19 cellular contexts compared by ENCODE assay signal in genomic region chr20:44681796-44682566, GRCh38. TPM values are rescaled to one million over a fixed set of nuclear protein-coding genes. Genes with fewer than 3 reads are reported as not detected.
DNase-seq lines count a peak whose midpoint lies in the region; ATAC-seq, FAIRE-seq and TF ChIP-seq lines count a peak whose summit lies in the region.
"Had no signal": no experiment of that assay in that cellular context is flagged by ENCODE, and none has a peak within 500 bp of the region (broad histone marks: within the 10 kb centered on the region; RNA-seq: fewer than 3 reads in every experiment).

No MANE protein-coding gene starts in this region.

- TF ChIP-seq CTCF in GM12878 (IDR thresholded peaks at IDR 0.05 in 2 of 3, conservative IDR thresholded peaks at IDR 0.05 in 1 of 3; ENCODE audit: control insufficient read depth in 2 of 3, extremely low read depth in 1 of 3, insufficient read depth in 1 of 3, low read depth in 3 of 3, low read length in 3 of 3), result no peak
- no peak for TF ChIP-seq CTCF in PC-3 (conservative IDR thresholded peaks at IDR 0.05; ENCODE audit: low read depth, low read length)

- H3K9ac ChIP-seq in BLaER1 (no peak overlapping the region), GM12878 (ENCODE audit: control insufficient read depth, insufficient read depth, low read length) (no peak overlapping the region), PC-3 (ENCODE audit: low read length) (no peak overlapping the region)
- H3K9ac ChIP-seq: BLaER1 treated with 17β-estradiol and CSF1 and Interleukin-3, amounts not matched to agents 10 nM and 100 nM had no signal

- H3K4me3 ChIP-seq in BLaER1 (no peak overlapping the region), GM12878 (no peak overlapping the region), small intestine (ENCODE audit: low read depth in 1 of 2, low read length in 2 of 2) (no peak overlapping the region), PC-3 (ENCODE audit: low read length) (no peak overlapping the region)
- H3K4me3 ChIP-seq: BLaER1 treated with 17β-estradiol and CSF1 and Interleukin-3, amounts not matched to agents 10 nM and 100 nM; GM23338 had no signal

- no peak for TF ChIP-seq POLR2A in GM12878 (IDR thresholded peaks at IDR 0.05; ENCODE audit: low read depth, low read length)

- no peak overlapping the region for H3K27ac ChIP-seq in BLaER1
- H3K27ac ChIP-seq in GM12878 (ENCODE audit: control insufficient read depth, insufficient read depth), result no peak overlapping the region
- H3K27ac ChIP-seq in small intestine (ENCODE audit: low read depth in 1 of 2, low read length in 1 of 2), result peak overlapping the region in 1 of 2 donors; percentile 37
- H3K27ac ChIP-seq in PC-3 (ENCODE audit: low read length), result no peak overlapping the region
- H3K27ac ChIP-seq: BLaER1 treated with 17β-estradiol and CSF1 and Interleukin-3, amounts not matched to agents 10 nM and 100 nM had no signal

- no peak for FAIRE-seq in GM12878 (lab: Jason Lieb, UNC)
- FAIRE-seq in small intestine (lab: Jason Lieb, UNC), result no peak

- H3K36me3 ChIP-seq in BLaER1 (no peaks in the 10 kb centered on the region), GM12878 (ENCODE audit: control insufficient read depth in 2 of 2, insufficient read depth in 2 of 2, low read length in 1 of 2) (no peaks in the 10 kb centered on the region), small intestine (ENCODE audit: control insufficient read depth in 2 of 2, insufficient read depth in 2 of 2, low read length in 2 of 2) (no peaks in the 10 kb centered on the region), PC-3 (ENCODE audit: low read depth, low read length) (no peaks in the 10 kb centered on the region)
- H3K36me3 ChIP-seq: BLaER1 treated with 17β-estradiol and CSF1 and Interleukin-3, amounts not matched to agents 10 nM and 100 nM had no signal

- no peaks in the 10 kb centered on the region for H3K79me2 ChIP-seq in GM12878 (ENCODE audit: control insufficient read depth, insufficient read depth, low read length)
- no peaks in the 10 kb centered on the region for H3K79me2 ChIP-seq in PC-3 (ENCODE audit: low read length)

- in situ Hi-C loops in GM12878 (cut with MboI), result no loop called here

- SMC1A ChIA-PET in GM12878 (lab: Charles Lee; ENCODE audit: uncharacterized antibody, unreplicated experiment), result interaction anchor here (0.6 to 5.7 kb wide), 20 partner anchors 10 to 431 kb away, joined by 3 to 71 read pairs (median 6); partner anchors contain the start of genes ADA and SERINC3

- H3K9me3 ChIP-seq in BLaER1 (peaks cover 6% of the 10 kb centered on the region), GM12878 (replicated peaks; ENCODE audit: control insufficient read depth, insufficient read depth, low read length) (no peaks in the 10 kb centered on the region; the same call in 2 of the 3 replicates), small intestine (ENCODE audit: control insufficient read depth, low read depth) (no peaks in the 10 kb centered on the region), PC-3 (ENCODE audit: low read length) (no peaks in the 10 kb centered on the region)

- intact Hi-C loops in GM12878 (cut with micrococcal nuclease; ENCODE audit: unreplicated experiment) (loop anchor here (2.0 to 5.0 kb wide), 3 partner anchors 35 to 465 kb away; no protein-coding TSS in a partner anchor), left colon (cut with DNase I, micrococcal nuclease) (loop anchor here in 1 of 2 donors (5.0 to 10.0 kb wide), 2 partner anchors 183 to 295 kb away; no protein-coding TSS in a partner anchor), PC-3 (cut with micrococcal nuclease) (no loop called here)

- H2AFZ ChIP-seq in GM12878 (ENCODE audit: control insufficient read depth, low read depth, low read length) (no peak overlapping the region), PC-3 (ENCODE audit: low read length) (no peak overlapping the region)
- H2AFZ ChIP-seq: GM23338 had no signal

- no peaks in the 10 kb centered on the region for H3K9me2 ChIP-seq in PC-3 (replicated peaks; ENCODE audit: low read length)

- H3K27me3 ChIP-seq in BLaER1, result no peaks in the 10 kb centered on the region
- no peaks in the 10 kb centered on the region for H3K27me3 ChIP-seq in GM12878 (replicated peaks in 1 of 2; ENCODE audit: control insufficient read depth in 2 of 2, insufficient read depth in 2 of 2, low read length in 1 of 2)
- no peaks in the 10 kb centered on the region for H3K27me3 ChIP-seq in small intestine (ENCODE audit: control insufficient read depth in 2 of 2, insufficient read depth in 2 of 2, low read length in 2 of 2)
- no peaks in the 10 kb centered on the region for H3K27me3 ChIP-seq in PC-3 (ENCODE audit: low read length)
- H3K27me3 ChIP-seq: BLaER1 treated with 17β-estradiol and CSF1 and Interleukin-3, amounts not matched to agents 10 nM and 100 nM had no signal

- no peaks in the 10 kb centered on the region for H3F3A ChIP-seq in PC-3 (ENCODE audit: low read length, unreplicated experiment)

- H3K4me1 ChIP-seq in BLaER1 (peaks cover 13% of the 10 kb centered on the region), GM12878 (ENCODE audit: control insufficient read depth, insufficient read depth, low read length) (peaks cover 10% of the 10 kb centered on the region), small intestine (ENCODE audit: control insufficient read depth in 2 of 2, insufficient read depth in 1 of 2, low read depth in 1 of 2, low read length in 1 of 2) (peaks cover 0 to 8% of the 10 kb centered on the region in 2 donors), PC-3 (ENCODE audit: insufficient read depth, low read length) (peaks cover 10% of the 10 kb centered on the region)

- RAD21 ChIA-PET in GM12878 (lab: Charles Lee; ENCODE audit: unreplicated experiment), result interaction anchor here (1.0 to 5.2 kb wide), 14 partner anchors 10 to 185 kb away, joined by 3 to 56 read pairs (median 18); partner anchors contain the start of gene ADA

- no peak for TF ChIP-seq EP300 in GM12878 (IDR thresholded peaks at IDR 0.05; ENCODE audit: borderline replicate concordance in 1 of 2, control insufficient read depth in 1 of 2, low read depth in 2 of 2, low read length in 2 of 2)

- no TSS peak for BruUV-seq in GM12878 (replicated peaks; lab: Mats Ljungman, UMichigan)
- no TSS peak for BruUV-seq in PC-3 (replicated peaks; lab: Mats Ljungman, UMichigan)

- peak overlapping the region; percentile 14; the same call in 1 of the 2 replicates for H3K4me2 ChIP-seq in BLaER1
- H3K4me2 ChIP-seq in GM12878 (ENCODE audit: control insufficient read depth, insufficient read depth), result no peak overlapping the region
- no peak overlapping the region for H3K4me2 ChIP-seq in PC-3 (ENCODE audit: low read length)
- H3K4me2 ChIP-seq: GM23338 had no signal

- POLR2A ChIA-PET in GM12878 (lab: Charles Lee), result interaction anchor here (0.6 to 2.2 kb wide), 5 partner anchors 31 to 68 kb away, joined by 3 to 12 read pairs (median 3); no protein-coding TSS in a partner anchor
- POLR2A ChIA-PET in PC-3 (lab: Charles Lee; ENCODE audit: unreplicated experiment), result no interaction called here

- H4K20me1 ChIP-seq in BLaER1 (no peaks in the 10 kb centered on the region), GM12878 (ENCODE audit: control insufficient read depth, insufficient read depth) (no peaks in the 10 kb centered on the region), PC-3 (ENCODE audit: low read length) (no peaks in the 10 kb centered on the region)
- H4K20me1 ChIP-seq: BLaER1 treated with 17β-estradiol and CSF1 and Interleukin-3, amounts not matched to agents 10 nM and 100 nM had no signal

- ATAC-seq in GM12878 (no peak), left colon (peak; percentile 61), GM21447 (IDR thresholded peaks at IDR 0.05; ENCODE audit: unreplicated experiment) (no peak), PC-3 (no peak)
- ATAC-seq: CD8-positive, alpha-beta T cell; GM23338; HCT116 had no signal

- TF ChIP-seq RAD21 in GM12878 (IDR thresholded peaks at IDR 0.05; ENCODE audit: insufficient read depth, low read depth, low read length), result no peak

- DNase-seq in GM12878 (ENCODE audit: low read depth, low spot score), result no peak
- DNase-seq in left colon, result no peak
- DNase-seq in small intestine, result peak; percentile 82
- DNase-seq in activated naive CD4-positive, alpha-beta T cell treated with anti-CD3 and anti-CD28 coated beads, Interleukin-2, amount 50 U/mL, for 16 hours, result no peak
- no peak for DNase-seq in PC-3
- DNase-seq: 8988T; Calu3; CD8-positive, alpha-beta T cell; DMS79 treated with DMSO at 0.1 percent for 48 hours; GF-D8; H7; HFFc6; KBM-7 had no signal

- WGBS in GM12878 (ENCODE audit: insufficient coverage, insufficient replicate concordance, low lambda C conversion rate, missing lambda C conversion rate), result 64% methylated on average over 11 of the region's 11 CpGs
- 49 to 76% (median 69%) methylated on average over 11 of the region's 11 CpGs for WGBS in small intestine, 3 donors

- CTCF ChIA-PET in GM12878 (lab: Yijun Ruan, JAX), result interaction anchor here (1.1 to 6.7 kb wide), 21 partner anchors 15 to 300 kb away, joined by 3 to 134 read pairs (median 11); partner anchors contain the start of genes ADA and SERINC3
- CTCF ChIA-PET in PC-3 (lab: Charles Lee), result interaction anchor here (0.6 to 2.9 kb wide), 4 partner anchors 36 to 297 kb away, joined by 3 to 17 read pairs (median 4); no protein-coding TSS in a partner anchor

RNA-seq across cellular contexts. Expression of gene ADA, which starts 30.5 kb away (rescaled TPM):
- total RNA-seq in GM12878 (2013; cell fraction: nucleolus; rRNA removed), result 51.8 and 52.9 TPM in 2 replicates
- total RNA-seq in GM12878 (2014; rRNA removed), result 74.6 and 78.6 TPM in 2 replicates
- total RNA-seq in GM12878 (2014; rRNA removed; fragmentation: Illumina TruSeq; extraction: Trizol), result 69.1 and 69.5 TPM in 2 replicates
- total RNA-seq in GM12878 (2021), result 99.0 and 105 TPM in 2 replicates
- 54.0 TPM for polyA plus RNA-seq in GM12878 (2011; ENCODE audit: low read depth)
- polyA plus RNA-seq in GM12878 (2011; rRNA removed), result 88.9 and 129 TPM in 2 replicates
- polyA plus RNA-seq in GM12878 (2011; cell fraction: cytosol; rRNA removed), result 142 and 175 TPM in 2 replicates
- polyA plus RNA-seq in GM12878 (2011; cell fraction: nucleus; rRNA removed), result 152 and 179 TPM in 2 replicates
- 58.7 and 86.7 TPM in 2 replicates for polyA plus RNA-seq in GM12878 (2012)
- polyA plus RNA-seq in GM12878 (2014; fragmentation: Illumina TruSeq; extraction: Trizol), result 71.6 and 82.7 TPM in 2 replicates
- polyA plus RNA-seq in GM12878 (2014; fragmentation: Nextera tagmentation; extraction: Ambion mirVana), result 10 to 100 TPM; 40.9 to 70.6 TPM
- 122 and 125 TPM in 2 replicates for polyA plus RNA-seq in GM12878 (2014; rRNA removed)
- polyA plus RNA-seq in GM12878 (2016; fragmentation: Nextera tagmentation; extraction: Ambion mirVana), result 100 to 1,000 TPM; 189 to 217 TPM
- 75.2 and 93.0 TPM in 2 replicates for polyA minus RNA-seq in GM12878 (2011; rRNA and poly(A)+ RNA removed)
- 21.2 and 28.5 TPM in 2 replicates for polyA minus RNA-seq in GM12878 (2011; cell fraction: cytosol; rRNA and poly(A)+ RNA removed)
- 21.6 and 28.6 TPM in 2 replicates for polyA minus RNA-seq in GM12878 (2011; cell fraction: nucleus; rRNA and poly(A)+ RNA removed)
- total RNA-seq in left colon, result 1 to 10 TPM; 2.5 to 3.4 TPM
- polyA plus RNA-seq in small intestine, result 100 to 1,000 TPM in 2 of 3 donors, 10 to 100 TPM in 1; 79.6 to 135 (median 123) TPM
- total RNA-seq in PC-3 (2014; rRNA removed), result 12.4 and 13.0 TPM in 2 replicates

RNA-seq across cellular contexts. Expression of gene CCN5, which starts 33.2 kb away (rescaled TPM):
- total RNA-seq in GM12878 (2013; cell fraction: nucleolus; rRNA removed), result not detected in 2 replicates
- not detected in 2 replicates for total RNA-seq in GM12878 (2014; rRNA removed)
- total RNA-seq in GM12878 (2014; rRNA removed; fragmentation: Illumina TruSeq; extraction: Trizol), result not detected in 2 replicates
- 0.15 TPM in 1 of 2 replicates, not detected in the other for total RNA-seq in GM12878 (2021)
- not detected for polyA plus RNA-seq in GM12878 (2011; ENCODE audit: low read depth)
- not detected in 2 replicates for polyA plus RNA-seq in GM12878 (2011; rRNA removed)
- not detected in 2 replicates for polyA plus RNA-seq in GM12878 (2011; cell fraction: cytosol; rRNA removed)
- not detected in 2 replicates for polyA plus RNA-seq in GM12878 (2011; cell fraction: nucleus; rRNA removed)
- polyA plus RNA-seq in GM12878 (2012), result 0.06 TPM in 1 of 2 replicates, not detected in the other
- polyA plus RNA-seq in GM12878 (2014; fragmentation: Illumina TruSeq; extraction: Trizol), result not detected in 2 replicates
- not detected for polyA plus RNA-seq in GM12878 (2014; fragmentation: Nextera tagmentation; extraction: Ambion mirVana)
- polyA plus RNA-seq in GM12878 (2014; rRNA removed), result not detected in 2 replicates
- under 1 TPM in 1 of 2 experiments, not detected in 1; 0.14 TPM for polyA plus RNA-seq in GM12878 (2016; fragmentation: Nextera tagmentation; extraction: Ambion mirVana)
- polyA minus RNA-seq in GM12878 (2011; rRNA and poly(A)+ RNA removed), result not detected in 2 replicates
- polyA minus RNA-seq in GM12878 (2011; cell fraction: cytosol; rRNA and poly(A)+ RNA removed), result 6.1 and 8.0 TPM in 2 replicates
- 0.36 and 1.5 TPM in 2 replicates for polyA minus RNA-seq in GM12878 (2011; cell fraction: nucleus; rRNA and poly(A)+ RNA removed)
- total RNA-seq in left colon, result 1 to 10 TPM; 2.8 to 9.4 TPM
- 1 to 10 TPM in 2 of 3 donors, not detected in 1; 1.9 to 2.2 TPM for polyA plus RNA-seq in small intestine
- 0.26 TPM in 1 of 2 replicates, not detected in the other for total RNA-seq in PC-3 (2014; rRNA removed)
- total RNA-seq: A673; CD8-positive, alpha-beta T cell; GM23338; H7 had no signal
- polyA plus RNA-seq: GM23338 had no signal
